Comparison of ENCODE assay signal across 2 cellular contexts in genomic region chr6:37714836-37715425, GRCh38.
TF ChIP-seq lines count a peak whose summit lies in the region.

No MANE protein-coding gene starts in this region.

TF ChIP-seq in K562, 482 proteins besides CTCF, POLR2A, EP300 and RAD21:
- peak; percentile 0; the same call in 1 of the 2 replicates for TF ChIP-seq SPI1 (IDR thresholded peaks at IDR 0.05; ENCODE audit: borderline replicate concordance, low read depth, low read length)
- no peak for TF ChIP-seq E2F8 (IDR thresholded peaks at IDR 0.05; ENCODE audit: low read depth, partially characterized antibody)
TF ChIP-seq in K562: peak in this region for 1.

TF ChIP-seq in HepG2, 621 proteins besides CTCF, POLR2A, EP300 and RAD21:
- TF ChIP-seq HNF4G (IDR thresholded peaks at IDR 0.05; ENCODE audit: borderline replicate concordance, low read depth, low read length), result peak; percentile 47; the same call in 1 of the 2 replicates
- TF ChIP-seq HNF4G (CRISPR knock-in tag; IDR thresholded peaks at IDR 0.05; ENCODE audit: borderline replicate concordance, low read depth), result no peak
- TF ChIP-seq HNF4A (CRISPR knock-in tag; IDR thresholded peaks at IDR 0.05), result peak; percentile 65
- no peak for TF ChIP-seq ZSCAN29 (CRISPR knock-in tag; conservative IDR thresholded peaks at IDR 0.05)
- 0 out of 2 replicates have a peak, but pooled peaks have one; percentile 11 for TF ChIP-seq THAP7 (CRISPR knock-in tag; IDR thresholded peaks at IDR 0.05)
- no peak for TF ChIP-seq ZNF296 (CRISPR knock-in tag; conservative IDR thresholded peaks at IDR 0.05)
- no peak for TF ChIP-seq ZNF431 (CRISPR knock-in tag; IDR thresholded peaks at IDR 0.05; ENCODE audit: borderline replicate concordance, low read depth)
- no peak for TF ChIP-seq FUBP1 (CRISPR knock-in tag; IDR thresholded peaks at IDR 0.05; ENCODE audit: borderline replicate concordance)
- 0 out of 2 replicates have a peak, but pooled peaks have one; percentile 21 for TF ChIP-seq ARID4A (CRISPR knock-in tag; IDR thresholded peaks at IDR 0.05; ENCODE audit: borderline replicate concordance)
- TF ChIP-seq THRA (CRISPR knock-in tag; IDR thresholded peaks at IDR 0.05; ENCODE audit: borderline replicate concordance), result no peak
- 0 out of 2 replicates have a peak, but pooled peaks have one; percentile 64 for TF ChIP-seq TRAFD1 (CRISPR knock-in tag; IDR thresholded peaks at IDR 0.05; ENCODE audit: borderline replicate concordance)
- TF ChIP-seq EEA1 (CRISPR knock-in tag; IDR thresholded peaks at IDR 0.05; ENCODE audit: borderline replicate concordance), result no peak
- TF ChIP-seq LCORL (IDR thresholded peaks at IDR 0.05), result no peak
- TF ChIP-seq LCORL (CRISPR knock-in tag; IDR thresholded peaks at IDR 0.05), result 0 out of 2 replicates have a peak, but pooled peaks have one; percentile 31
- peak; percentile 29; the same call in 1 of the 2 replicates for TF ChIP-seq TCF7 (IDR thresholded peaks at IDR 0.05; ENCODE audit: low read depth)
- 0 out of 2 replicates have a peak, but pooled peaks have one; percentile 32 for TF ChIP-seq ZNF234 (CRISPR knock-in tag; conservative IDR thresholded peaks at IDR 0.05)
